ENCODE assay signal across 18 cellular contexts in genomic region chrX:147069926-147070325, GRCh38.
DNase-seq lines count a peak whose midpoint lies in the region; ATAC-seq and TF ChIP-seq lines count a peak whose summit lies in the region.
"Had no signal": no experiment of that assay in that cellular context is flagged by ENCODE, and none has a peak within 500 bp of the region (broad histone marks: within the 10 kb centered on the region; RNA-seq: fewer than 3 reads in every experiment).

No MANE protein-coding gene starts in this region.

- no peak for TF ChIP-seq CTCF in CD14-positive monocyte (IDR thresholded peaks at IDR 0.05)

- no peak overlapping the region for H3K4me3 Mint-ChIP-seq in CD14-positive monocyte
- H3K4me3 Mint-ChIP-seq: H9 had no signal

- H3K9me3 Mint-ChIP-seq in CD14-positive monocyte: peaks cover 0 to 7% (median 3%) of the 10 kb centered on the region in 7 donors

- peak overlapping the region; percentile 71 for H3K27ac ChIP-seq in epithelial cell of prostate
- H3K27ac ChIP-seq: A549, C4-2B had no signal

- no peaks in the 10 kb centered on the region for H3K36me3 Mint-ChIP-seq in CD14-positive monocyte

- no peak for ATAC-seq in GM19351 (IDR thresholded peaks at IDR 0.05; ENCODE audit: unreplicated experiment)
- ATAC-seq in GM19023 (IDR thresholded peaks at IDR 0.05; ENCODE audit: unreplicated experiment): no peak
- ATAC-seq: A549 had no signal

- no peaks in the 10 kb centered on the region for H3K4me1 Mint-ChIP-seq in CD14-positive monocyte
- H3K4me1 Mint-ChIP-seq: H9 had no signal

- H3K27me3 Mint-ChIP-seq in CD14-positive monocyte (ENCODE audit: low read depth in 3 of 3): no peaks in the 10 kb centered on the region

- intact Hi-C loops in CD14-positive monocyte (cut with micrococcal nuclease): no loop called here

- no peak overlapping the region for H3K27ac Mint-ChIP-seq in CD14-positive monocyte
- H3K27ac Mint-ChIP-seq: H9 had no signal

- DNase-seq in A172 (ENCODE audit: low spot score): peak; percentile 70
- DNase-seq in HCEC 1CT: peak; percentile 70
- peak; percentile 19 for DNase-seq in OCI-M1 (lab: John Stamatoyannopoulos, UW)
- DNase-seq in epithelial cell of prostate (ENCODE audit: low read depth, low spot score): no peak
- no peak for DNase-seq in CD14-positive monocyte (ENCODE audit: low spot score)
- DNase-seq in NCI-H526 treated with DMSO at 0.1 percent for 48 hours (lab: John Stamatoyannopoulos, UW): no peak
- DNase-seq: Caco-2, DMS53, H9, IMR-90, Kasumi-1, NCI-H1436 treated with DMSO at 0.1 percent for 48 hours, NCI-H2081, NCI-H510A had no signal

Comparison
In these comparisons a context has a peak if more than half of its experiments do, and no peak if none do; other contexts are left out.
1. DNase-seq: peak in A172 (single experiment), HCEC 1CT (single experiment) and OCI-M1 (single experiment); none in epithelial cell of prostate (single experiment), CD14-positive monocyte (single experiment) and NCI-H526 treated with DMSO at 0.1 percent for 48 hours (single experiment).